In genomic region chr11:133947298-133947905, GRCh38 we compare ENCODE assay signal across 9 cellular contexts. TPM values are rescaled to one million over a fixed set of nuclear protein-coding genes. Genes with fewer than 3 reads are reported as not detected.
A peak's percentile ranks its signal among the peaks of the same experiment; 100 is the strongest.
DNase-seq lines count a peak whose midpoint lies in the region; ATAC-seq and TF ChIP-seq lines count a peak whose summit lies in the region.
"Had no signal": no experiment of that assay in that cellular context is flagged by ENCODE, and none has a peak within 500 bp of the region (broad histone marks: within the 10 kb centered on the region; RNA-seq: fewer than 3 reads in every experiment).

No MANE protein-coding gene starts in this region.

- DNase-seq in MCF 10A (ENCODE audit: unreplicated experiment) (peak; percentile 62), breast epithelium (ENCODE audit: low spot score in 2 of 2) (no peak), KG1 (lab: John Stamatoyannopoulos, UW) (peak; percentile 7), T-helper 22 cell (ENCODE audit: low read depth) (peak; percentile 38), body of pancreas (peak in 1 of 4 donors; percentile 36), left colon (no peak)
- DNase-seq in stimulated activated naive CD8-positive, alpha-beta T cell treated with anti-CD3 and anti-CD28 coated beads, Interleukin-15, Interleukin-2, amounts not matched to agents 100 U/mL and 50 U/mL, for 24 hours, result peak; percentile 70

- peaks cover 8% of the 10 kb centered on the region for H3K36me3 Mint-ChIP-seq in MCF 10A (ENCODE audit: insufficient read depth, unreplicated experiment)

- no peaks in the 10 kb centered on the region for H3K9me3 ChIP-seq in breast epithelium
- no peaks in the 10 kb centered on the region for H3K9me3 ChIP-seq in body of pancreas

- H3K27me3 Mint-ChIP-seq in MCF 10A (ENCODE audit: insufficient read depth, unreplicated experiment), result no peaks in the 10 kb centered on the region

- no peak for TF ChIP-seq POLR2A in breast epithelium (IDR thresholded peaks at IDR 0.05)
- TF ChIP-seq POLR2A in body of pancreas (IDR thresholded peaks at IDR 0.05), result no peak

- no peak overlapping the region for H3K4me3 Mint-ChIP-seq in MCF 10A (ENCODE audit: unreplicated experiment)

- H3K27ac Mint-ChIP-seq in MCF 10A (ENCODE audit: low read depth, unreplicated experiment), result no peak overlapping the region

- no peak overlapping the region for H3K4me3 ChIP-seq in breast epithelium
- H3K4me3 ChIP-seq in body of pancreas, result no peak overlapping the region

- peak; percentile 28 for TF ChIP-seq CTCF in MCF 10A (IDR thresholded peaks at IDR 0.05; ENCODE audit: unreplicated experiment)
- TF ChIP-seq CTCF in breast epithelium (IDR thresholded peaks at IDR 0.05), result peak in 1 of 3 donors; percentile 8
- TF ChIP-seq CTCF in body of pancreas (IDR thresholded peaks at IDR 0.05), result peak in 4 of 7 experiments; percentile 7 to 22 (median 19)

- H3K4me1 ChIP-seq in breast epithelium, result peaks cover 0 to 5% of the 10 kb centered on the region in 2 donors
- H3K4me1 ChIP-seq in body of pancreas, result no peaks in the 10 kb centered on the region

- POLR2A ChIA-PET in MCF 10A (lab: Yijun Ruan, JAX), result interaction anchor here (0.6 to 2.2 kb wide), 8 partner anchors 13 to 213 kb away, joined by 3 to 11 read pairs (median 3); no protein-coding TSS in a partner anchor

- CTCF ChIA-PET in MCF 10A (lab: Yijun Ruan, JAX), result interaction anchor here (0.6 to 8.2 kb wide), 17 partner anchors 8 to 745 kb away, joined by 3 to 92 read pairs (median 5); no protein-coding TSS in a partner anchor

- no peak for ATAC-seq in body of pancreas
- ATAC-seq in left colon, result peak; percentile 59
- peak; percentile 33 for ATAC-seq in stimulated activated naive CD8-positive, alpha-beta T cell treated with anti-CD3 and anti-CD28 coated beads, Interleukin-15, Interleukin-2, amounts not matched to agents 100 U/mL and 50 U/mL, for 24 hours
- ATAC-seq in GM18873 (IDR thresholded peaks at IDR 0.05; ENCODE audit: low FRiP score, unreplicated experiment), result no peak

- H3K36me3 ChIP-seq in breast epithelium (no peaks in the 10 kb centered on the region), body of pancreas (replicated peaks in 1 of 2; ENCODE audit: insufficient read depth in 1 of 2, low read depth in 2 of 2) (no peaks in the 10 kb centered on the region)

- no peak overlapping the region for H3K27ac ChIP-seq in breast epithelium
- H3K27ac ChIP-seq in body of pancreas, result no peak overlapping the region

- intact Hi-C loops in MCF 10A (cut with micrococcal nuclease), result no loop called here
- intact Hi-C loops in breast epithelium (cut with DNase I; ENCODE audit: low total_unique reads), result no loop called here
- intact Hi-C loops in body of pancreas (cut with DNase I), result no loop called here
- intact Hi-C loops in left colon (cut with DNase I, micrococcal nuclease), result loop anchor here in 1 of 2 donors (5.0 kb wide), 1 partner anchor 85 kb away; no protein-coding TSS in a partner anchor

- no TSS peak for BruUV-seq in MCF 10A (replicated peaks; lab: Mats Ljungman, UMichigan)

- H3K9me3 Mint-ChIP-seq in MCF 10A (ENCODE audit: unreplicated experiment), result no peaks in the 10 kb centered on the region

- H3K27me3 ChIP-seq in breast epithelium, result peaks cover 0 to 38% of the 10 kb centered on the region in 2 donors
- H3K27me3 ChIP-seq in body of pancreas, result no peaks in the 10 kb centered on the region

- WGBS in body of pancreas, 2 donors, result 18 to 34% methylated on average over 7 to 13 of the region's 13 CpGs

- H3K4me1 Mint-ChIP-seq in MCF 10A (ENCODE audit: insufficient read depth, unreplicated experiment), result peaks cover 53% of the 10 kb centered on the region

RNA-seq across cellular contexts. Expression of gene IGSF9B, which starts 9.4 kb away (rescaled TPM):
- total RNA-seq in MCF 10A (2022), result 13.9 and 19.7 TPM in 2 replicates
- 1 to 10 TPM in 2 of 3 donors, under 1 TPM in 1; 0.64 to 4.5 (median 3.3) TPM for total RNA-seq in breast epithelium
- total RNA-seq in body of pancreas, result 1 to 10 TPM; 1.6 to 3.3 TPM
- total RNA-seq in left colon, result 1 to 10 TPM; 2.3 to 4.4 TPM
- total RNA-seq: dermis microvascular lymphatic vessel endothelial cell had no signal

Comparison
In these comparisons a context has a peak if more than half of its experiments do, and no peak if none do; other contexts are left out.
1. DNase-seq: peak in MCF 10A (single experiment), KG1 (single experiment), T-helper 22 cell (single experiment) and stimulated activated naive CD8-positive, alpha-beta T cell treated with anti-CD3 and anti-CD28 coated beads, Interleukin-15, Interleukin-2, amounts not matched to agents 100 U/mL and 50 U/mL, for 24 hours (single experiment); none in breast epithelium (0 of 2) and left colon (0 of 2).
2. ATAC-seq: peak in left colon (single experiment) and stimulated activated naive CD8-positive, alpha-beta T cell treated with anti-CD3 and anti-CD28 coated beads, Interleukin-15, Interleukin-2, amounts not matched to agents 100 U/mL and 50 U/mL, for 24 hours (single experiment); none in body of pancreas (single experiment) and GM18873 (single experiment).